Comparison of ENCODE assay signal across 12 cellular contexts in the genomic region with DNA sequence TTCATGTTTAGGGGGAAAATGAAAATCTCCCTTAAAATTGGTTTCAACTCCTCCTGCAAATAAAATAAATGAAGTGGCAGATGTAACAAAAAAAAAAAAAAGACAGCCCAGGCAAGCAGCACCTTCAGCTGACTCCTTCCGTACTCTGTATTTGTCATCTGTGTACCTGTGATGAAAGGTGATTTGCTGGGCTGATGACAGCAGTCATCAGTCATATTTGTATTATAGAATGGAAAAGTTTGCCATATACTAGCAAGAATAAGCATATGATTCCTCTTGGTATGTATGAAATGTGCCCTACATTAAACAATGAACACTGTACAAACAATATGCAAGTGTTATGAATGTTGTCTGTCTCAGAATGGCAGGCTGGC. TPM values are rescaled to one million over a fixed set of nuclear protein-coding genes. Genes with fewer than 3 reads are reported as not detected.
DNase-seq lines count a peak whose midpoint lies in the region; ATAC-seq and TF ChIP-seq lines count a peak whose summit lies in the region.
"Had no signal": no experiment of that assay in that cellular context is flagged by ENCODE, and none has a peak within 500 bp of the region (broad histone marks: within the 10 kb centered on the region; RNA-seq: fewer than 3 reads in every experiment).

No MANE protein-coding gene starts in this region.

- peaks cover 5% of the 10 kb centered on the region for H3K9me3 ChIP-seq in mammary epithelial cell (replicated peaks; ENCODE audit: insufficient read depth, low read length)

- H3K4me3 Mint-ChIP-seq in MCF 10A (ENCODE audit: unreplicated experiment), result no peak overlapping the region
- peak overlapping the region; percentile 64 for H3K4me3 Mint-ChIP-seq in activated T-helper 2 cell treated with anti-CD3 and anti-CD28 coated beads, Interferon-gamma antibody, Interleukin-2, Interleukin-4, amounts not matched to agents 10 μg/mL and 5 μg/mL and 100 μg/mL, durations not matched to agents 14 hours and 24 hours and 36 hours (ENCODE audit: low read depth)
- H3K4me3 Mint-ChIP-seq in stimulated activated naive CD8-positive, alpha-beta T cell treated with anti-CD3 and anti-CD28 coated beads, Interleukin-15, amount 100 ng/mL, for 72 hours, result peak overlapping the region in 1 of 2 donors; percentile 23

- CTCF ChIA-PET in mammary epithelial cell (lab: Charles Lee; ENCODE audit: low non-redundant PET) (no interaction called here), MCF 10A (lab: Yijun Ruan, JAX) (no interaction called here)

- TF ChIP-seq CTCF in mammary epithelial cell (conservative IDR thresholded peaks at IDR 0.05 in 1 of 2, IDR thresholded peaks at IDR 0.05 in 1 of 2; ENCODE audit: extremely low read depth in 1 of 2, insufficient read depth in 1 of 2, low read depth in 1 of 2, low read length in 2 of 2), result no peak
- no peak for TF ChIP-seq CTCF in MCF 10A (IDR thresholded peaks at IDR 0.05; ENCODE audit: unreplicated experiment)

- no peaks in the 10 kb centered on the region for H3K4me1 ChIP-seq in mammary epithelial cell (ENCODE audit: insufficient read depth, low read length)
- H3K4me1 ChIP-seq: ascending aorta had no signal

- no peak overlapping the region for H3K9ac ChIP-seq in mammary epithelial cell (ENCODE audit: insufficient read depth, low read length)

- H3K36me3 Mint-ChIP-seq in MCF 10A (ENCODE audit: insufficient read depth, unreplicated experiment), result no peaks in the 10 kb centered on the region
- peaks cover 12% of the 10 kb centered on the region for H3K36me3 Mint-ChIP-seq in activated T-helper 2 cell treated with anti-CD3 and anti-CD28 coated beads, Interferon-gamma antibody, Interleukin-2, Interleukin-4, amounts not matched to agents 10 μg/mL and 5 μg/mL and 100 μg/mL, durations not matched to agents 14 hours and 24 hours and 36 hours (ENCODE audit: low read depth)

- WGBS in mammary epithelial cell (ENCODE audit: low coverage, missing lambda C conversion rate), result 100% methylated on average over 1 of the region's 1 CpG

- no peak overlapping the region for H3K4me2 ChIP-seq in mammary epithelial cell (ENCODE audit: insufficient read depth, low read depth, low read length)

- POLR2A ChIA-PET in MCF 10A (lab: Yijun Ruan, JAX), result no interaction called here

- H4K20me1 ChIP-seq in mammary epithelial cell (ENCODE audit: insufficient read depth, low read length), result no peaks in the 10 kb centered on the region

- BruUV-seq in mammary epithelial cell (replicated peaks; lab: Mats Ljungman, UMichigan) (no TSS peak), MCF 10A (replicated peaks; lab: Mats Ljungman, UMichigan) (no TSS peak)

- no peaks in the 10 kb centered on the region for H3K27me3 Mint-ChIP-seq in MCF 10A (ENCODE audit: insufficient read depth, unreplicated experiment)
- no peaks in the 10 kb centered on the region for H3K27me3 Mint-ChIP-seq in activated T-helper 2 cell treated with anti-CD3 and anti-CD28 coated beads, Interferon-gamma antibody, Interleukin-2, Interleukin-4, amounts not matched to agents 10 μg/mL and 5 μg/mL and 100 μg/mL, durations not matched to agents 14 hours and 24 hours and 36 hours (ENCODE audit: low read depth)
- no peaks in the 10 kb centered on the region for H3K27me3 Mint-ChIP-seq in stimulated activated naive CD8-positive, alpha-beta T cell treated with anti-CD3 and anti-CD28 coated beads, Interleukin-15, amount 100 ng/mL, for 72 hours

- H3K27ac ChIP-seq in mammary epithelial cell (ENCODE audit: insufficient read depth, low read depth, low read length), result no peak overlapping the region
- H3K27ac ChIP-seq: ascending aorta had no signal

- no peak overlapping the region for H3K27ac Mint-ChIP-seq in MCF 10A (ENCODE audit: low read depth, unreplicated experiment)
- H3K27ac Mint-ChIP-seq in activated T-helper 2 cell treated with anti-CD3 and anti-CD28 coated beads, Interferon-gamma antibody, Interleukin-2, Interleukin-4, amounts not matched to agents 10 μg/mL and 5 μg/mL and 100 μg/mL, durations not matched to agents 14 hours and 24 hours and 36 hours, result peak overlapping the region; percentile 84
- H3K27ac Mint-ChIP-seq in stimulated activated naive CD8-positive, alpha-beta T cell treated with anti-CD3 and anti-CD28 coated beads, Interleukin-15, amount 100 ng/mL, for 72 hours, result no peak overlapping the region

- no peaks in the 10 kb centered on the region for H3K36me3 ChIP-seq in mammary epithelial cell (ENCODE audit: insufficient read depth, low read length)
- H3K36me3 ChIP-seq: ascending aorta had no signal

- H3K4me3 ChIP-seq in mammary epithelial cell (replicated peaks in 1 of 3; ENCODE audit: insufficient read depth in 1 of 3, low read depth in 2 of 3, low read length in 3 of 3), result no peak overlapping the region
- H3K4me3 ChIP-seq: ascending aorta had no signal

- DNase-seq in mammary epithelial cell (peak; percentile 9), MCF 10A (ENCODE audit: unreplicated experiment) (no peak), cortex of kidney (lab: John Stamatoyannopoulos, UW) (no peak), NCI-H1930 (lab: John Stamatoyannopoulos, UW) (no peak), cerebellum (ENCODE audit: low spot score) (no peak)
- DNase-seq in activated T-helper 2 cell treated with anti-CD3 and anti-CD28 coated beads, Interferon-gamma antibody, Interleukin-2, Interleukin-4, amounts not matched to agents 10 μg/mL and 5 μg/mL and 100 μg/mL, durations not matched to agents 14 hours and 24 hours and 36 hours (ENCODE audit: low spot score), result no peak
- DNase-seq in stimulated activated naive CD8-positive, alpha-beta T cell treated with anti-CD3 and anti-CD28 coated beads, Interleukin-15, amount 100 ng/mL, for 72 hours, result peak in 1 of 2 donors; percentile 21
- DNase-seq: NCI-H1105 treated with DMSO at 0.1 percent for 48 hours, NCI-H446, T1000 had no signal

- H3K9me3 Mint-ChIP-seq in MCF 10A (ENCODE audit: unreplicated experiment), result no peaks in the 10 kb centered on the region
- H3K9me3 Mint-ChIP-seq in activated T-helper 2 cell treated with anti-CD3 and anti-CD28 coated beads, Interferon-gamma antibody, Interleukin-2, Interleukin-4, amounts not matched to agents 10 μg/mL and 5 μg/mL and 100 μg/mL, durations not matched to agents 14 hours and 24 hours and 36 hours, result peaks cover 29% of the 10 kb centered on the region
- peaks cover 11 to 29% of the 10 kb centered on the region in 2 donors for H3K9me3 Mint-ChIP-seq in stimulated activated naive CD8-positive, alpha-beta T cell treated with anti-CD3 and anti-CD28 coated beads, Interleukin-15, amount 100 ng/mL, for 72 hours

- peaks cover 5% of the 10 kb centered on the region for H3K4me1 Mint-ChIP-seq in MCF 10A (ENCODE audit: insufficient read depth, unreplicated experiment)
- peaks cover 25% of the 10 kb centered on the region for H3K4me1 Mint-ChIP-seq in activated T-helper 2 cell treated with anti-CD3 and anti-CD28 coated beads, Interferon-gamma antibody, Interleukin-2, Interleukin-4, amounts not matched to agents 10 μg/mL and 5 μg/mL and 100 μg/mL, durations not matched to agents 14 hours and 24 hours and 36 hours (ENCODE audit: low read depth)
- no peaks in the 10 kb centered on the region for H3K4me1 Mint-ChIP-seq in stimulated activated naive CD8-positive, alpha-beta T cell treated with anti-CD3 and anti-CD28 coated beads, Interleukin-15, amount 100 ng/mL, for 72 hours

- H3K27me3 ChIP-seq in mammary epithelial cell (ENCODE audit: insufficient read depth, low read length), result no peaks in the 10 kb centered on the region
- H3K27me3 ChIP-seq: ascending aorta had no signal

- in situ Hi-C loops in mammary epithelial cell (cut with MboI; ENCODE audit: low sequenced_read_pairs in 2 of 2), result no loop called here

- ATAC-seq in HG02852 (IDR thresholded peaks at IDR 0.05; ENCODE audit: unreplicated experiment), result peak; percentile 42
- peak; percentile 91 for ATAC-seq in stimulated activated naive CD8-positive, alpha-beta T cell treated with anti-CD3 and anti-CD28 coated beads, Interleukin-15, amount 100 ng/mL, for 72 hours

- H2AFZ ChIP-seq in mammary epithelial cell (ENCODE audit: low read depth, low read length), result no peak overlapping the region

- dilution Hi-C loops in mammary epithelial cell (cut with HindIII; ENCODE audit: low sequenced_read_pairs), result no loop called here

- no peaks in the 10 kb centered on the region for H3K79me2 ChIP-seq in mammary epithelial cell (ENCODE audit: insufficient read depth, low read length)

- intact Hi-C loops in mammary epithelial cell (cut with micrococcal nuclease) (no loop called here), MCF 10A (cut with micrococcal nuclease) (no loop called here)
- intact Hi-C loops in activated T-helper 2 cell treated with anti-CD3 and anti-CD28 coated beads, Interferon-gamma antibody, Interleukin-2, Interleukin-4, amounts not matched to agents 10 μg/mL and 5 μg/mL and 100 μg/mL, durations not matched to agents 14 hours and 24 hours and 36 hours (cut with micrococcal nuclease), result loop anchor here (1.0 to 2.0 kb wide), 3 partner anchors 43 to 126 kb away; a partner anchor contains a TSS

RNA-seq across cellular contexts. Expression of a gene that starts 44.1 kb away (rescaled TPM):
- total RNA-seq in mammary epithelial cell (10 to 100 TPM; 56.1 to 58.0 TPM), MCF 10A (2022) (52.9 and 54.9 TPM in 2 replicates), cerebellum (11.8 TPM)
- 76.3 TPM for polyA plus RNA-seq in mammary epithelial cell
- 149 TPM for polyA minus RNA-seq in mammary epithelial cell
- 2.6 TPM in 2 replicates for total RNA-seq in activated T-helper 2 cell treated with anti-CD3 and anti-CD28 coated beads, Interferon-gamma antibody, Interleukin-2, Interleukin-4, amounts not matched to agents 10 μg/mL and 5 μg/mL and 100 μg/mL, durations not matched to agents 14 hours and 24 hours and 36 hours

RNA-seq across cellular contexts. Expression of a gene that starts 50.3 kb away (rescaled TPM):
- total RNA-seq in mammary epithelial cell, result 10 to 100 TPM; 29.3 to 38.8 TPM
- 33.9 TPM for polyA plus RNA-seq in mammary epithelial cell
- polyA minus RNA-seq in mammary epithelial cell, result 31.6 TPM
- total RNA-seq in MCF 10A (2022), result 51.2 and 60.4 TPM in 2 replicates
- 40.3 and 43.3 TPM in 2 replicates for total RNA-seq in activated T-helper 2 cell treated with anti-CD3 and anti-CD28 coated beads, Interferon-gamma antibody, Interleukin-2, Interleukin-4, amounts not matched to agents 10 μg/mL and 5 μg/mL and 100 μg/mL, durations not matched to agents 14 hours and 24 hours and 36 hours
- 56.2 TPM for total RNA-seq in cerebellum
